20 cellular contexts compared by ENCODE assay signal in genomic region chr12:86513206-86513605, GRCh38.
A peak's percentile ranks its signal among the peaks of the same experiment; 100 is the strongest.
DNase-seq lines count a peak whose midpoint lies in the region; ATAC-seq, FAIRE-seq and TF ChIP-seq lines count a peak whose summit lies in the region.
"Had no signal": no experiment of that assay in that cellular context is flagged by ENCODE, and none has a peak within 500 bp of the region (broad histone marks: within the 10 kb centered on the region; RNA-seq: fewer than 3 reads in every experiment).

No MANE protein-coding gene starts in this region.

- no peaks in the 10 kb centered on the region for H3K27me3 ChIP-seq in neural progenitor cell
- H3K27me3 ChIP-seq: gastrocnemius medialis, spleen, transverse colon had no signal

- intact Hi-C loops in kidney (cut with DNase I): no loop called here

- no peaks in the 10 kb centered on the region for H3F3A ChIP-seq in neural progenitor cell (ENCODE audit: low read depth)

- H3K4me3 Mint-ChIP-seq in brain (peak overlapping the region in 1 of 5 experiments; percentile 35), neural progenitor cell (no peak overlapping the region)
- H3K4me3 Mint-ChIP-seq: B cell; T-helper 1 cell treated with Interleukin-12 subunit alpha and Interleukin-12 subunit beta and Interleukin-4 antibody, amounts not matched to agents 30 μg/mL and 1 μg/mL, for 36 hours; WTC11 had no signal

- TF ChIP-seq CTCF in brain (conservative IDR thresholded peaks at IDR 0.05): no peak
- TF ChIP-seq CTCF in neural progenitor cell (IDR thresholded peaks at IDR 0.05): no peak
- no peak for TF ChIP-seq CTCF in kidney (IDR thresholded peaks at IDR 0.05; ENCODE audit: borderline replicate concordance, extremely low read depth, insufficient read depth)

- H3K27me3 Mint-ChIP-seq in brain (no peaks in the 10 kb centered on the region), neural progenitor cell (ENCODE audit: insufficient read depth, low read depth) (no peaks in the 10 kb centered on the region)
- H3K27me3 Mint-ChIP-seq: B cell, progenitor cell of endocrine pancreas had no signal

- no peaks in the 10 kb centered on the region for H3K36me3 Mint-ChIP-seq in brain
- no peaks in the 10 kb centered on the region for H3K36me3 Mint-ChIP-seq in neural progenitor cell
- H3K36me3 Mint-ChIP-seq: WTC11 had no signal

- H3K4me3 ChIP-seq in neural progenitor cell (no peak overlapping the region), kidney (ENCODE audit: low read length in 2 of 2) (no peak overlapping the region)
- H3K4me3 ChIP-seq: gastrocnemius medialis, transverse colon had no signal

- H3K9ac ChIP-seq in neural progenitor cell (no peak overlapping the region), kidney (ENCODE audit: low read length in 2 of 2) (no peak overlapping the region)

- H3K27ac ChIP-seq in neural progenitor cell (no peak overlapping the region), kidney (ENCODE audit: low read depth in 2 of 2, low read length in 2 of 2) (no peak overlapping the region)
- H3K27ac ChIP-seq: gastrocnemius medialis, transverse colon had no signal

- DNase-seq in neural progenitor cell (ENCODE audit: low spot score) (no peak), kidney (no peak), glomerular visceral epithelial cell (ENCODE audit: extremely low spot score) (no peak)
- DNase-seq in activated CD4-positive, CD25-positive, alpha-beta regulatory T cell treated with anti-CD3 and anti-CD28 coated beads, Interleukin-2, amount 50 U/mL, for 72 hours: no peak
- DNase-seq: gastrocnemius medialis; NCI-H526 treated with DMSO at 0.1 percent for 48 hours; RPMI8226; spleen; stimulated activated naive CD4-positive, alpha-beta T cell; transverse colon had no signal

- H2AFZ ChIP-seq in neural progenitor cell (replicated peaks): peak overlapping the region; percentile 24

- peak overlapping the region in 4 of 5 experiments; percentile 17 to 69 (median 48) for H3K27ac Mint-ChIP-seq in brain
- no peak overlapping the region for H3K27ac Mint-ChIP-seq in neural progenitor cell
- H3K27ac Mint-ChIP-seq: activated T-helper 2 cell treated with anti-CD3 and anti-CD28 coated beads, Interferon-gamma antibody, Interleukin-2, Interleukin-4, amounts not matched to agents 10 μg/mL and 5 μg/mL and 100 μg/mL, durations not matched to agents 14 hours and 24 hours and 36 hours; B cell; progenitor cell of endocrine pancreas; T-helper 1 cell treated with Interleukin-12 subunit alpha and Interleukin-12 subunit beta and Interleukin-4 antibody, amounts not matched to agents 30 μg/mL and 1 μg/mL, for 36 hours; WTC11 had no signal

- H3K9me3 ChIP-seq in neural progenitor cell (ENCODE audit: low read depth) (no peaks in the 10 kb centered on the region), kidney (ENCODE audit: control insufficient read depth in 1 of 2, low read length in 2 of 2) (no peaks in the 10 kb centered on the region)
- H3K9me3 ChIP-seq: gastrocnemius medialis, transverse colon had no signal

- no peaks in the 10 kb centered on the region for H3K36me3 ChIP-seq in neural progenitor cell
- H3K36me3 ChIP-seq in kidney (ENCODE audit: control insufficient read depth in 1 of 2, insufficient read depth in 2 of 2, low read length in 2 of 2): no peaks in the 10 kb centered on the region
- H3K36me3 ChIP-seq: gastrocnemius medialis, spleen, transverse colon had no signal

- H3K4me2 ChIP-seq in neural progenitor cell: no peak overlapping the region

- no peaks in the 10 kb centered on the region for H3K4me1 ChIP-seq in neural progenitor cell
- no peaks in the 10 kb centered on the region for H3K4me1 ChIP-seq in kidney (ENCODE audit: control insufficient read depth in 1 of 2, insufficient read depth in 1 of 2, low read depth in 1 of 2, low read length in 2 of 2)
- H3K4me1 ChIP-seq: gastrocnemius medialis, transverse colon had no signal

- FAIRE-seq in kidney (lab: Jason Lieb, UNC): no peak
- FAIRE-seq: HepG2 had no signal

- H4K20me1 ChIP-seq in neural progenitor cell (ENCODE audit: low read depth): no peaks in the 10 kb centered on the region

- peak; percentile 5 for ATAC-seq in GM19351 (IDR thresholded peaks at IDR 0.05; ENCODE audit: unreplicated experiment)
- peak; percentile 21 for ATAC-seq in HG02973 (IDR thresholded peaks at IDR 0.05; ENCODE audit: unreplicated experiment)
- no peak for ATAC-seq in HG02623 (IDR thresholded peaks at IDR 0.05; ENCODE audit: unreplicated experiment)
- ATAC-seq: gastrocnemius medialis, HepG2, WTC11 had no signal

- H3K4me1 Mint-ChIP-seq in brain (peaks cover 17% of the 10 kb centered on the region), neural progenitor cell (peaks cover 15% of the 10 kb centered on the region)
- H3K4me1 Mint-ChIP-seq: WTC11 had no signal

- no peaks in the 10 kb centered on the region for H3K79me2 ChIP-seq in neural progenitor cell (ENCODE audit: low read depth)

- H3K9me3 Mint-ChIP-seq in brain (peaks cover 0 to 5% (median 2%) of the 10 kb centered on the region in 5 experiments), neural progenitor cell (no peaks in the 10 kb centered on the region)
- H3K9me3 Mint-ChIP-seq: WTC11 had no signal
